Comparison of ENCODE assay signal across 17 cellular contexts in the genomic region with DNA sequence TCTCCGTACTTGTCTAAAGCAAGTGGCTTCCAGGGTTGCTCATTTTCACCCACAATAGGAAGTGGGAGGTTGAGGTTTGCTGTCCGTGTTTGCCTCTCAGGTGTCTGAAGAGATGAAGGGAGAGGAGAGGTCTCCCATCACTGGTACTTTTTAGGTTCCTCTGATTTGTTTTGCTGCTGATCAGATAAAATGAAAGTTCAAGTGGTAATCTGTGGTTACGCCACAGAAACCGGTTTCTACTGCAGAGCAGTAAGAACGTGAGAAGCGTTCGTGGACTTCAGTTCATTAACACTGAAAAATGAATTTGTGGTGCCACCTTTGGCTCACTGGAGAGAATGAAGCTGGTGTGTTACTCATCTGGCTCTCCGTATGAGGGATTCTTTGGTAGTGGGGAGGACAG.
DNase-seq lines count a peak whose midpoint lies in the region; ATAC-seq and TF ChIP-seq lines count a peak whose summit lies in the region.
"Had no signal": no experiment of that assay in that cellular context is flagged by ENCODE, and none has a peak within 500 bp of the region (broad histone marks: within the 10 kb centered on the region; RNA-seq: fewer than 3 reads in every experiment).

No MANE protein-coding gene starts in this region.

- H3K4me3 Mint-ChIP-seq in activated CD4-positive, alpha-beta memory T cell treated with anti-CD3 and anti-CD28 coated beads for 36 hours, result no peak overlapping the region
- H3K4me3 Mint-ChIP-seq in activated CD4-positive, alpha-beta memory T cell treated with anti-CD3 and anti-CD28 coated beads, Interleukin-2, amount 10 ng/mL, durations not matched to agents 7 days and 5 days, result no peak overlapping the region
- H3K4me3 Mint-ChIP-seq in CD4-positive, alpha-beta memory T cell, result peak overlapping the region in 7 of 8 donors; percentile 4 to 68 (median 38)
- H3K4me3 Mint-ChIP-seq in effector memory CD8-positive, alpha-beta T cell, result peak overlapping the region; percentile 43 to 56

- 81 to 91% (median 87%) methylated on average over 8 of the region's 8 CpGs for WGBS in ovary, 3 donors

- H3K36me3 Mint-ChIP-seq in activated CD4-positive, alpha-beta memory T cell treated with anti-CD3 and anti-CD28 coated beads for 36 hours, result no peaks in the 10 kb centered on the region
- H3K36me3 Mint-ChIP-seq in activated CD4-positive, alpha-beta memory T cell treated with anti-CD3 and anti-CD28 coated beads, Interleukin-2, amount 10 ng/mL, durations not matched to agents 7 days and 5 days (ENCODE audit: low read depth), result no peaks in the 10 kb centered on the region
- no peaks in the 10 kb centered on the region for H3K36me3 Mint-ChIP-seq in CD4-positive, alpha-beta memory T cell
- peaks cover 13% of the 10 kb centered on the region for H3K36me3 Mint-ChIP-seq in effector memory CD8-positive, alpha-beta T cell (ENCODE audit: insufficient read depth)

- DNase-seq in activated CD4-positive, alpha-beta memory T cell treated with anti-CD3 and anti-CD28 coated beads for 36 hours, result peak; percentile 16
- no peak for DNase-seq in activated CD4-positive, alpha-beta memory T cell treated with anti-CD3 and anti-CD28 coated beads, Interleukin-2, amount 10 ng/mL, durations not matched to agents 7 days and 5 days
- DNase-seq in CD4-positive, alpha-beta memory T cell, result peak in 4 of 5 donors; percentile 3 to 25 (median 14)
- DNase-seq in NB4 (ENCODE audit: low read depth) (peak; percentile 56), epidermal melanocyte (ENCODE audit: insufficient read length, low spot score) (no peak), ovary (no peak)
- peak in 1 of 3 experiments; percentile 2 for DNase-seq in effector memory CD8-positive, alpha-beta T cell
- DNase-seq: brain microvascular endothelial cell, C1 segment of cervical spinal cord, mammary epithelial cell, NCI-H526, WERI-Rb-1 had no signal

- no peaks in the 10 kb centered on the region for H3K9me3 ChIP-seq in CD4-positive, alpha-beta memory T cell (ENCODE audit: control insufficient read depth in 1 of 2, low read length in 2 of 2)
- H3K9me3 ChIP-seq in ovary, result no peaks in the 10 kb centered on the region
- H3K9me3 ChIP-seq: HAP-1, suprapubic skin had no signal

- peak; percentile 78 for ATAC-seq in effector memory CD8-positive, alpha-beta T cell (replicated peaks)
- no peak for ATAC-seq in HG03457 (IDR thresholded peaks at IDR 0.05; ENCODE audit: unreplicated experiment)

- no peak overlapping the region for H3K27ac ChIP-seq in CD4-positive, alpha-beta memory T cell (ENCODE audit: low read depth, low read length)
- H3K27ac ChIP-seq in ovary, result no peak overlapping the region
- H3K27ac ChIP-seq: brain microvascular endothelial cell, coronary artery, SK-N-MC, suprapubic skin, WERI-Rb-1 had no signal

- TF ChIP-seq POLR2A in NB4 (IDR thresholded peaks at IDR 0.05; ENCODE audit: extremely low read depth, insufficient read length) (no peak), ovary (IDR thresholded peaks at IDR 0.05) (no peak)

- TF ChIP-seq CTCF in NB4 (IDR thresholded peaks at IDR 0.05; ENCODE audit: low read depth, low read length), result no peak
- no peak for TF ChIP-seq CTCF in ovary (IDR thresholded peaks at IDR 0.05)

- H3K4me3 ChIP-seq in CD4-positive, alpha-beta memory T cell (ENCODE audit: low read length in 2 of 2), result no peak overlapping the region
- H3K4me3 ChIP-seq in NB4 (ENCODE audit: low read depth, low read length) (no peak overlapping the region), ovary (no peak overlapping the region)
- H3K4me3 ChIP-seq: coronary artery, HAP-1, SK-N-MC, suprapubic skin had no signal

- H3K27ac Mint-ChIP-seq in activated CD4-positive, alpha-beta memory T cell treated with anti-CD3 and anti-CD28 coated beads for 36 hours, result no peak overlapping the region
- H3K27ac Mint-ChIP-seq in activated CD4-positive, alpha-beta memory T cell treated with anti-CD3 and anti-CD28 coated beads, Interleukin-2, amount 10 ng/mL, durations not matched to agents 7 days and 5 days, result no peak overlapping the region
- peak overlapping the region in 2 of 7 donors; percentile 13 to 44 for H3K27ac Mint-ChIP-seq in CD4-positive, alpha-beta memory T cell
- H3K27ac Mint-ChIP-seq in effector memory CD8-positive, alpha-beta T cell, result peak overlapping the region in 1 of 2 donors; percentile 81

- H3K36me3 ChIP-seq in CD4-positive, alpha-beta memory T cell (ENCODE audit: insufficient read depth, low read length), result no peaks in the 10 kb centered on the region
- no peaks in the 10 kb centered on the region for H3K36me3 ChIP-seq in ovary
- H3K36me3 ChIP-seq: brain microvascular endothelial cell, HAP-1 had no signal

- peaks cover 6% of the 10 kb centered on the region for H3K4me1 ChIP-seq in CD4-positive, alpha-beta memory T cell (ENCODE audit: insufficient read depth, low read length)
- H3K4me1 ChIP-seq in ovary (ENCODE audit: insufficient read depth), result no peaks in the 10 kb centered on the region
- H3K4me1 ChIP-seq: HAP-1 had no signal

- peaks cover 23% of the 10 kb centered on the region for H3K27me3 Mint-ChIP-seq in activated CD4-positive, alpha-beta memory T cell treated with anti-CD3 and anti-CD28 coated beads for 36 hours
- H3K27me3 Mint-ChIP-seq in activated CD4-positive, alpha-beta memory T cell treated with anti-CD3 and anti-CD28 coated beads, Interleukin-2, amount 10 ng/mL, durations not matched to agents 7 days and 5 days, result peaks cover 34% of the 10 kb centered on the region
- peaks cover 16% of the 10 kb centered on the region in 2 donors for H3K27me3 Mint-ChIP-seq in CD4-positive, alpha-beta memory T cell
- no peaks in the 10 kb centered on the region for H3K27me3 Mint-ChIP-seq in effector memory CD8-positive, alpha-beta T cell

- POLR2A ChIA-PET in activated CD4-positive, alpha-beta memory T cell treated with anti-CD3 and anti-CD28 coated beads for 36 hours (lab: Charles Lee), result no interaction called here
- POLR2A ChIA-PET in activated CD4-positive, alpha-beta memory T cell treated with anti-CD3 and anti-CD28 coated beads, Interleukin-2, amount 10 ng/mL, durations not matched to agents 7 days and 5 days (lab: Charles Lee), result no interaction called here
- POLR2A ChIA-PET in CD4-positive, alpha-beta memory T cell (lab: Charles Lee; ENCODE audit: partially characterized antibody), result no interaction called here

- H3K4me1 Mint-ChIP-seq in activated CD4-positive, alpha-beta memory T cell treated with anti-CD3 and anti-CD28 coated beads for 36 hours (ENCODE audit: low read depth), result peaks cover 7% of the 10 kb centered on the region
- H3K4me1 Mint-ChIP-seq in activated CD4-positive, alpha-beta memory T cell treated with anti-CD3 and anti-CD28 coated beads, Interleukin-2, amount 10 ng/mL, durations not matched to agents 7 days and 5 days, result peaks cover 7% of the 10 kb centered on the region
- H3K4me1 Mint-ChIP-seq in CD4-positive, alpha-beta memory T cell, result peaks cover 7 to 10% (median 8%) of the 10 kb centered on the region in 4 donors
- H3K4me1 Mint-ChIP-seq in effector memory CD8-positive, alpha-beta T cell (ENCODE audit: low read depth in 2 of 2), result peaks cover 7 to 9% of the 10 kb centered on the region in 2 donors

- TF ChIP-seq EP300 in ovary (IDR thresholded peaks at IDR 0.05), result no peak

- H3K9me3 Mint-ChIP-seq in activated CD4-positive, alpha-beta memory T cell treated with anti-CD3 and anti-CD28 coated beads for 36 hours, result no peaks in the 10 kb centered on the region
- no peaks in the 10 kb centered on the region for H3K9me3 Mint-ChIP-seq in activated CD4-positive, alpha-beta memory T cell treated with anti-CD3 and anti-CD28 coated beads, Interleukin-2, amount 10 ng/mL, durations not matched to agents 7 days and 5 days
- no peaks in the 10 kb centered on the region for H3K9me3 Mint-ChIP-seq in CD4-positive, alpha-beta memory T cell
- no peaks in the 10 kb centered on the region for H3K9me3 Mint-ChIP-seq in effector memory CD8-positive, alpha-beta T cell

- intact Hi-C loops in activated CD4-positive, alpha-beta memory T cell treated with anti-CD3 and anti-CD28 coated beads for 36 hours (cut with micrococcal nuclease), result loop anchor here (10.0 kb wide), 1 partner anchor 265 kb away; no protein-coding TSS in a partner anchor
- intact Hi-C loops in CD4-positive, alpha-beta memory T cell (cut with micrococcal nuclease), result no loop called here
- intact Hi-C loops in ovary (cut with DNase I), result no loop called here

- CTCF ChIA-PET in activated CD4-positive, alpha-beta memory T cell treated with anti-CD3 and anti-CD28 coated beads for 36 hours (lab: Charles Lee), result no interaction called here
- CTCF ChIA-PET in activated CD4-positive, alpha-beta memory T cell treated with anti-CD3 and anti-CD28 coated beads, Interleukin-2, amount 10 ng/mL, durations not matched to agents 7 days and 5 days (lab: Charles Lee), result interaction anchor here (0.7 to 2.2 kb wide), 2 partner anchors 271 to 862 kb away, joined by 3 to 9 read pairs; no protein-coding TSS in a partner anchor
- CTCF ChIA-PET in CD4-positive, alpha-beta memory T cell (lab: Charles Lee; ENCODE audit: partially characterized antibody), result no interaction called here

- H3K27me3 ChIP-seq in CD4-positive, alpha-beta memory T cell (ENCODE audit: insufficient read depth, low read length), result no peaks in the 10 kb centered on the region
- no peaks in the 10 kb centered on the region for H3K27me3 ChIP-seq in ovary
- H3K27me3 ChIP-seq: brain microvascular endothelial cell, suprapubic skin had no signal

Comparison
In these comparisons a context has a peak if more than half of its experiments do, and no peak if none do; other contexts are left out.
1. DNase-seq: peak in activated CD4-positive, alpha-beta memory T cell treated with anti-CD3 and anti-CD28 coated beads for 36 hours (single experiment), CD4-positive, alpha-beta memory T cell (4 of 5) and NB4 (single experiment); none in activated CD4-positive, alpha-beta memory T cell treated with anti-CD3 and anti-CD28 coated beads, Interleukin-2, amount 10 ng/mL, durations not matched to agents 7 days and 5 days (single experiment), epidermal melanocyte (single experiment) and ovary (0 of 5).
2. H3K4me3 Mint-ChIP-seq: peak in CD4-positive, alpha-beta memory T cell (7 of 8) and effector memory CD8-positive, alpha-beta T cell (2 of 2); none in activated CD4-positive, alpha-beta memory T cell treated with anti-CD3 and anti-CD28 coated beads for 36 hours (single experiment) and activated CD4-positive, alpha-beta memory T cell treated with anti-CD3 and anti-CD28 coated beads, Interleukin-2, amount 10 ng/mL, durations not matched to agents 7 days and 5 days (single experiment).